ENCODE assay signal across 20 cellular contexts in genomic region chr22:37811867-37812266, GRCh38. TPM values are rescaled to one million over a fixed set of nuclear protein-coding genes. Genes with fewer than 3 reads are reported as not detected.
DNase-seq lines count a peak whose midpoint lies in the region; ATAC-seq, FAIRE-seq and TF ChIP-seq lines count a peak whose summit lies in the region.
"Had no signal": no experiment of that assay in that cellular context is flagged by ENCODE, and none has a peak within 500 bp of the region (broad histone marks: within the 10 kb centered on the region; RNA-seq: fewer than 3 reads in every experiment).

No MANE protein-coding gene starts in this region.

- peaks cover 0 to 13% (median 11%) of the 10 kb centered on the region in 4 experiments; a peak in 6 of 7 replicates for H3K27me3 ChIP-seq in H1 (replicated peaks in 1 of 4; ENCODE audit: control insufficient read depth in 3 of 4, extremely low read depth in 1 of 4, insufficient read depth in 3 of 4, low read length in 3 of 4)
- H3K27me3 ChIP-seq: BE2C had no signal

- H3K27me3 Mint-ChIP-seq in T-helper 17 cell, result no peaks in the 10 kb centered on the region

- no peak overlapping the region for H3K18ac ChIP-seq in H1 (ENCODE audit: extremely low read depth, low read length)

- TF ChIP-seq CTCF in HEK293 (tag by site-specific recombination; IDR thresholded peaks at IDR 0.05), result no peak
- no peak for TF ChIP-seq CTCF in H1 (IDR thresholded peaks at IDR 0.05; ENCODE audit: control extremely low read depth in 1 of 3, insufficient read depth in 1 of 3, low read depth in 1 of 3, low read length in 3 of 3)

- no peak overlapping the region for H2AK5ac ChIP-seq in H1 (ENCODE audit: low read depth, low read length)

- no peak overlapping the region for H2AFZ ChIP-seq in H1 (ENCODE audit: low read length)

- no peaks in the 10 kb centered on the region for H3K36me3 Mint-ChIP-seq in T-helper 17 cell (ENCODE audit: low read depth)
- H3K36me3 Mint-ChIP-seq: CD4-positive, CD25-positive, alpha-beta regulatory T cell; CD8-positive, alpha-beta memory T cell had no signal

- H3K27ac ChIP-seq in HEK293 (ENCODE audit: extremely low read depth, low read depth, low read length) (no peak overlapping the region), H1 (ENCODE audit: low read depth, low read length) (no peak overlapping the region)

- H3K4me1 ChIP-seq in HEK293 (ENCODE audit: control insufficient read depth, insufficient read depth, low read length) (peaks cover under 1% of the 10 kb centered on the region; the same call in 1 of the 2 replicates), H1 (replicated peaks in 1 of 4; ENCODE audit: control insufficient read depth in 3 of 4, insufficient read depth in 4 of 4, low read length in 3 of 4) (no peaks in the 10 kb centered on the region; a peak in 1 of 7 replicates)
- H3K4me1 ChIP-seq: BE2C had no signal

- H3K4me3 Mint-ChIP-seq in T-helper 17 cell, result no peak overlapping the region
- H3K4me3 Mint-ChIP-seq: CD8-positive, alpha-beta memory T cell; H9 had no signal

- no peak overlapping the region for H4K8ac ChIP-seq in H1 (ENCODE audit: extremely low read depth, insufficient read depth, low read length)

- no peak overlapping the region for H4K91ac ChIP-seq in H1 (replicated peaks; ENCODE audit: insufficient read length, low read length)

- peaks cover 8% of the 10 kb centered on the region; the same call in 1 of the 2 replicates for H3K23me2 ChIP-seq in H1 (ENCODE audit: low read depth, low read length)

- H3K36me3 ChIP-seq in HEK293 (ENCODE audit: control insufficient read depth in 2 of 2, insufficient read depth in 1 of 2, low read length in 2 of 2), result peaks cover 0 to 23% of the 10 kb centered on the region in 2 experiments; a peak in 2 of 3 replicates
- H3K36me3 ChIP-seq in H1 (ENCODE audit: control insufficient read depth in 2 of 4, insufficient read depth in 4 of 4, low read length in 3 of 4), result peaks cover 0 to 11% (median 5%) of the 10 kb centered on the region in 4 experiments; a peak in 5 of 8 replicates
- H3K36me3 ChIP-seq: BE2C had no signal

- H4K5ac ChIP-seq in H1 (ENCODE audit: insufficient read length, low read depth, low read length), result no peak overlapping the region

- no peak overlapping the region for H2BK5ac ChIP-seq in H1 (ENCODE audit: low read depth, low read length)

- no peak for TF ChIP-seq RAD21 in H1 (IDR thresholded peaks at IDR 0.05 in 1 of 2, conservative IDR thresholded peaks at IDR 0.05 in 1 of 2; ENCODE audit: low read depth in 2 of 2, low read length in 2 of 2)

- H3K4me3 ChIP-seq in HEK293 (ENCODE audit: low read depth, low read length), result no peak overlapping the region
- no peak overlapping the region for H3K4me3 ChIP-seq in H1 (ENCODE audit: extremely low read depth in 1 of 4, insufficient read depth in 2 of 4, low read depth in 3 of 4, low read length in 4 of 4)
- H3K4me3 ChIP-seq: GM12878 had no signal

- peaks cover 4 to 6% of the 10 kb centered on the region in 2 experiments for H4K20me1 ChIP-seq in H1 (replicated peaks in 1 of 2; ENCODE audit: control insufficient read depth in 1 of 2, insufficient read depth in 2 of 2, low read length in 2 of 2)

- CTCF ChIA-PET in HEK293 (lab: Yijun Ruan, JAX) (no interaction called here), H1 (lab: Charles Lee; ENCODE audit: partially characterized antibody) (interaction anchor here (0.6 to 2.0 kb wide), 3 partner anchors 9 to 125 kb away, joined by 3 to 4 read pairs (median 3); no protein-coding TSS in a partner anchor)

- H3K4ac ChIP-seq in H1 (replicated peaks; ENCODE audit: insufficient read length, low read depth, low read length), result no peak overlapping the region

- peaks cover 0 to 4% of the 10 kb centered on the region in 2 experiments; a peak in 1 of 4 replicates for H3K79me2 ChIP-seq in H1 (ENCODE audit: control insufficient read depth in 1 of 2, insufficient read depth in 2 of 2, low read length in 2 of 2)

- TF ChIP-seq EP300 in H1 (IDR thresholded peaks at IDR 0.05; ENCODE audit: borderline replicate concordance in 1 of 2, low read depth in 2 of 2, low read length in 2 of 2), result no peak

- DNase-seq in H1 (ENCODE audit: low read depth in 1 of 2, low spot score in 2 of 2) (no peak), T-helper 17 cell (no peak)
- no peak for DNase-seq in stimulated activated naive CD4-positive, alpha-beta T cell treated with Interleukin-2 at 50 U/mL for 16 hours (lab: John Stamatoyannopoulos, UW)
- DNase-seq: ACHN; BE2C; C1 segment of cervical spinal cord; CD4-positive, CD25-positive, alpha-beta regulatory T cell; CD8-positive, alpha-beta memory T cell; COR-L47; DMS 273 treated with DMSO at 0.1 percent for 48 hours; DMS53; DND-41; EL; GOT3; H9 had no signal

- H2BK15ac ChIP-seq in H1 (ENCODE audit: low read length), result no peak overlapping the region

- peak in 1 of 2 experiments; percentile 37; a peak in 1 of 3 replicates for TF ChIP-seq POLR2A in H1 (IDR thresholded peaks at IDR 0.05; ENCODE audit: control extremely low read depth in 1 of 2, low read depth in 2 of 2, low read length in 2 of 2)

- H2BK12ac ChIP-seq in H1 (ENCODE audit: low read depth, low read length), result no peak overlapping the region

- H3K27ac Mint-ChIP-seq in T-helper 17 cell, result no peak overlapping the region
- H3K27ac Mint-ChIP-seq: CD4-positive, CD25-positive, alpha-beta regulatory T cell; H9 had no signal

- POLR2A ChIA-PET in HEK293 (lab: Yijun Ruan, JAX) (no interaction called here), H1 (lab: Charles Lee; ENCODE audit: partially characterized antibody) (interaction anchor here (1.0 kb wide), 1 partner anchor 50 kb away, joined by 4 read pairs; no protein-coding TSS in a partner anchor)

- no peak overlapping the region for H2BK20ac ChIP-seq in H1 (ENCODE audit: low read length)

- H3K79me1 ChIP-seq in H1 (ENCODE audit: low read depth, low read length), result no peaks in the 10 kb centered on the region

- H3K4me1 Mint-ChIP-seq in T-helper 17 cell, result peaks cover 5% of the 10 kb centered on the region

- no peak overlapping the region for H3K56ac ChIP-seq in H1 (replicated peaks; ENCODE audit: insufficient read length, low read depth, low read length)

- H3K9me3 ChIP-seq in HEK293 (ENCODE audit: control insufficient read depth, insufficient read depth, low read depth, low read length) (no peaks in the 10 kb centered on the region), H1 (ENCODE audit: insufficient read depth in 2 of 2, low read depth in 1 of 2, low read length in 1 of 2) (no peaks in the 10 kb centered on the region), T-helper 17 cell (ENCODE audit: control insufficient read depth, low read length, poor library complexity, severe bottlenecking) (no peaks in the 10 kb centered on the region)
- H3K9me3 ChIP-seq: BE2C had no signal

- H3K9ac ChIP-seq in H1 (replicated peaks in 1 of 4; ENCODE audit: extremely low read depth in 1 of 4, low read depth in 3 of 4, low read length in 3 of 4), result no peak overlapping the region

- H2BK120ac ChIP-seq in H1 (replicated peaks; ENCODE audit: low read depth, low read length), result no peak overlapping the region

- no peak overlapping the region for H3K23ac ChIP-seq in H1 (ENCODE audit: insufficient read length)

- no peak for ATAC-seq in T-helper 17 cell
- ATAC-seq: GM12878 had no signal

- H3K4me2 ChIP-seq in H1 (ENCODE audit: insufficient read depth in 1 of 2, low read depth in 2 of 2, low read length in 2 of 2), result no peak overlapping the region

- no peak overlapping the region for H3K14ac ChIP-seq in H1 (ENCODE audit: insufficient read length)

- 93% methylated on average over 2 of the region's 2 CpGs; no CpG with 5 or more reads in 1 of the 2 experiments for WGBS in H1 (ENCODE audit: extremely low coverage in 1 of 2, insufficient coverage in 1 of 2, insufficient read length in 1 of 2, insufficient replicate concordance in 2 of 2, low coverage in 1 of 2, low lambda C conversion rate in 2 of 2, missing lambda C conversion rate in 1 of 2), 2 experiments

- no peak for FAIRE-seq in H1 (lab: Jason Lieb, UNC)
- FAIRE-seq: GM12878 had no signal

RNA-seq across cellular contexts. Expression of gene GCAT, which starts 4.1 kb away (rescaled TPM):
- 24.3 and 24.5 TPM in 2 replicates for total RNA-seq in H1 (2021; fragmentation: NEBNext Ultra II Directional; extraction: Animal tissue kit (Norgen Biotek cat#: 25700))
- 47.5 and 51.7 TPM in 2 replicates for polyA plus RNA-seq in H1 (2011; rRNA removed)
- polyA plus RNA-seq in H1 (2011; cell fraction: cytosol; rRNA removed), result 36.8 TPM
- polyA plus RNA-seq in H1 (2011; cell fraction: nucleus; rRNA removed), result 61.9 TPM
- 19.8 to 42.1 TPM (median 35.7 TPM) in 4 replicates for polyA plus RNA-seq in H1 (2012, experiment 1 of 2)
- polyA plus RNA-seq in H1 (2012, experiment 2 of 2), result 34.4 TPM
- polyA plus RNA-seq in H1 (2013, experiment 1 of 2), result 23.2 TPM
- 23.4 TPM for polyA plus RNA-seq in H1 (2013, experiment 2 of 2)
- 17.4 and 19.2 TPM in 2 replicates for polyA minus RNA-seq in H1 (2011; rRNA and poly(A)+ RNA removed)
- polyA minus RNA-seq in H1 (2011; cell fraction: cytosol; rRNA and poly(A)+ RNA removed), result 37.1 TPM
- 17.9 TPM for polyA minus RNA-seq in H1 (2011; cell fraction: nucleus; rRNA and poly(A)+ RNA removed)
- 1 to 10 TPM in 1 of 2 donors, under 1 TPM in 1; 0.78 to 2.6 TPM for total RNA-seq in T-helper 17 cell

RNA-seq across cellular contexts. Expression of gene GALR3, which starts 11.3 kb away (rescaled TPM):
- total RNA-seq in H1 (2021; fragmentation: NEBNext Ultra II Directional; extraction: Animal tissue kit (Norgen Biotek cat#: 25700)), result 0.46 and 0.84 TPM in 2 replicates
- polyA plus RNA-seq in H1 (2011; rRNA removed), result 0.77 and 1.1 TPM in 2 replicates
- polyA plus RNA-seq in H1 (2011; cell fraction: cytosol; rRNA removed), result 0.54 TPM
- 1.7 TPM for polyA plus RNA-seq in H1 (2011; cell fraction: nucleus; rRNA removed)
- polyA plus RNA-seq in H1 (2012, experiment 1 of 2), result 0.42 to 0.76 TPM (median 0.59 TPM) in 3 of 4 replicates, not detected in the other
- 0.26 TPM for polyA plus RNA-seq in H1 (2012, experiment 2 of 2)
- 0.45 TPM for polyA plus RNA-seq in H1 (2013, experiment 1 of 2)
- 0.64 TPM for polyA plus RNA-seq in H1 (2013, experiment 2 of 2)
- 0.39 TPM in 1 of 2 replicates, not detected in the other for polyA minus RNA-seq in H1 (2011; rRNA and poly(A)+ RNA removed)
- polyA minus RNA-seq in H1 (2011; cell fraction: cytosol; rRNA and poly(A)+ RNA removed), result not detected
- 0.60 TPM for polyA minus RNA-seq in H1 (2011; cell fraction: nucleus; rRNA and poly(A)+ RNA removed)
- total RNA-seq in T-helper 17 cell, result not detected
- total RNA-seq: A172; CD4-positive, CD25-positive, alpha-beta regulatory T cell; CD8-positive, alpha-beta memory T cell; G401; GM12878; HT-29 had no signal
- polyA plus RNA-seq: CD4-positive, CD25-positive, alpha-beta regulatory T cell; CD8-positive, alpha-beta memory T cell; GM12878 had no signal

RNA-seq across cellular contexts. Expression of gene ANKRD54, which starts 32.3 kb away (rescaled TPM):
- total RNA-seq in H1 (2021; fragmentation: NEBNext Ultra II Directional; extraction: Animal tissue kit (Norgen Biotek cat#: 25700)), result 13.3 and 13.7 TPM in 2 replicates
- polyA plus RNA-seq in H1 (2011; rRNA removed), result 16.7 and 18.8 TPM in 2 replicates
- 22.3 TPM for polyA plus RNA-seq in H1 (2011; cell fraction: cytosol; rRNA removed)
- 26.7 TPM for polyA plus RNA-seq in H1 (2011; cell fraction: nucleus; rRNA removed)
- polyA plus RNA-seq in H1 (2012, experiment 1 of 2), result 9.5 to 15.4 TPM (median 13.8 TPM) in 4 replicates
- polyA plus RNA-seq in H1 (2012, experiment 2 of 2), result 11.9 TPM
- 12.3 TPM for polyA plus RNA-seq in H1 (2013, experiment 1 of 2)
- polyA plus RNA-seq in H1 (2013, experiment 2 of 2), result 12.1 TPM
- 8.4 and 11.3 TPM in 2 replicates for polyA minus RNA-seq in H1 (2011; rRNA and poly(A)+ RNA removed)
- 12.0 TPM for polyA minus RNA-seq in H1 (2011; cell fraction: cytosol; rRNA and poly(A)+ RNA removed)
- polyA minus RNA-seq in H1 (2011; cell fraction: nucleus; rRNA and poly(A)+ RNA removed), result 10.5 TPM
- total RNA-seq in T-helper 17 cell, result 10 to 100 TPM; 21.3 to 24.4 TPM

RNA-seq across cellular contexts. Expression of gene EIF3L, which starts 37.4 kb away (rescaled TPM):
- total RNA-seq in H1 (2021; fragmentation: NEBNext Ultra II Directional; extraction: Animal tissue kit (Norgen Biotek cat#: 25700)), result 622 and 639 TPM in 2 replicates
- polyA plus RNA-seq in H1 (2011; rRNA removed), result 588 and 886 TPM in 2 replicates
- 739 TPM for polyA plus RNA-seq in H1 (2011; cell fraction: cytosol; rRNA removed)
- polyA plus RNA-seq in H1 (2011; cell fraction: nucleus; rRNA removed), result 433 TPM
- 891 to 952 TPM (median 929 TPM) in 4 replicates for polyA plus RNA-seq in H1 (2012, experiment 1 of 2)
- polyA plus RNA-seq in H1 (2012, experiment 2 of 2), result 202 TPM
- polyA plus RNA-seq in H1 (2013, experiment 1 of 2), result 533 TPM
- polyA plus RNA-seq in H1 (2013, experiment 2 of 2), result 561 TPM
- polyA minus RNA-seq in H1 (2011; rRNA and poly(A)+ RNA removed), result 1,196 and 1,601 TPM in 2 replicates
- polyA minus RNA-seq in H1 (2011; cell fraction: cytosol; rRNA and poly(A)+ RNA removed), result 274 TPM
- 247 TPM for polyA minus RNA-seq in H1 (2011; cell fraction: nucleus; rRNA and poly(A)+ RNA removed)
- 100 to 1,000 TPM; 517 to 546 TPM for total RNA-seq in T-helper 17 cell
